In the genomic region with DNA sequence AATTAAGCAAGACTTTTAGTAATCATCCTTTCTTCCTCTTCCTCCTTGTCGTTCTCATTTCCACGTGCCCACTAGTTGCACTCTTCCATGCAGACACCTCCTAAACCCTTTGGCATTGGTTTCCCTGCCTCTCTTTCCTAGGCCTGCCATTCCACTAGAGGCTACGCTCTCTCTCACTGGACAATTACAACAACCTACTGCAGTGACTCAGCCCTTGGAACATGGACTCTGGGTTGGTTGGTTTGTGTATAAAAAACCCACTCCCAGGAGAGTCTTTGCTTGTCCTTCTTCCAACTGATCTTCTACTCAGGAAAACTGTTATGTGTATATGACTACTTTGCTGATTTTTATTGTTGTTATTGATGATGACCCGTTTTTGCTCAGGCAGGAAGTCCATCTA, we compare ENCODE assay signal across 21 cellular contexts.
DNase-seq lines count a peak whose midpoint lies in the region; ATAC-seq and TF ChIP-seq lines count a peak whose summit lies in the region.
"Had no signal": no experiment of that assay in that cellular context is flagged by ENCODE, and none has a peak within 500 bp of the region (broad histone marks: within the 10 kb centered on the region; RNA-seq: fewer than 3 reads in every experiment).

No MANE protein-coding gene starts in this region.

- H3K79me2 ChIP-seq in OCI-LY7 (ENCODE audit: insufficient read depth, low read depth, low read length): no peaks in the 10 kb centered on the region

- H3K9me3 ChIP-seq in neutrophil: no peaks in the 10 kb centered on the region
- no peaks in the 10 kb centered on the region for H3K9me3 ChIP-seq in aorta (ENCODE audit: control insufficient read depth, low read length)
- H3K9me3 ChIP-seq in OCI-LY7 (ENCODE audit: low read length): no peaks in the 10 kb centered on the region
- H3K9me3 ChIP-seq: right lobe of liver had no signal

- POLR2A ChIA-PET in OCI-LY7 (lab: Charles Lee): no interaction called here

- 34 to 52% methylated on average over 4 of the region's 4 CpGs for WGBS in aorta, 2 donors

- peak; percentile 56 for ATAC-seq in Right ventricle myocardium inferior
- peak; percentile 58 for ATAC-seq in Right ventricle myocardium superior (ENCODE audit: poor library complexity)
- peak; percentile 75 for ATAC-seq in aorta (ENCODE audit: low FRiP score)
- ATAC-seq in HG03442 (IDR thresholded peaks at IDR 0.05; ENCODE audit: unreplicated experiment): no peak
- ATAC-seq: activated CD8-positive, alpha-beta T cell treated with anti-CD3 and anti-CD28 coated beads for 36 hours; activated T-cell treated with anti-CD3 and anti-CD28 coated beads, Interleukin-2, amount 50 U/mL, for 4 hours; stimulated activated effector memory CD8-positive, alpha-beta T cell treated with anti-CD3 and anti-CD28 coated beads, Interleukin-12 subunit alpha, Interleukin-12 subunit beta, amount 100 ng/mL, for 72 hours had no signal

- no peak overlapping the region for H3K4me3 ChIP-seq in neutrophil (ENCODE audit: low read depth in 1 of 2, low read length in 1 of 2)
- H3K4me3 ChIP-seq in aorta (ENCODE audit: low read length in 2 of 2): no peak overlapping the region
- no peak overlapping the region for H3K4me3 ChIP-seq in OCI-LY7 (ENCODE audit: low read depth, low read length, poor library complexity, severe bottlenecking)
- H3K4me3 ChIP-seq: right lobe of liver had no signal

- CTCF ChIA-PET in OCI-LY7 (lab: Charles Lee; ENCODE audit: unreplicated experiment): no interaction called here

- intact Hi-C loops in Right ventricle myocardium inferior (cut with DNase I): no loop called here
- intact Hi-C loops in cardiac septum (cut with DNase I): loop anchor here (10.0 kb wide), 1 partner anchor 353 kb away; no protein-coding TSS in a partner anchor
- intact Hi-C loops in Right ventricle myocardium superior (cut with DNase I): no loop called here
- intact Hi-C loops in aorta (cut with DNase I): loop anchor here in 1 of 2 donors (10.0 kb wide), 1 partner anchor 133 kb away; no protein-coding TSS in a partner anchor
- intact Hi-C loops in OCI-LY7 (cut with micrococcal nuclease; ENCODE audit: unreplicated experiment): loop anchor here (10.0 kb wide), 1 partner anchor 193 kb away; no protein-coding TSS in a partner anchor

- BruUV-seq in OCI-LY7 (replicated peaks; lab: Mats Ljungman, UMichigan): no TSS peak

- DNase-seq in Right ventricle myocardium inferior (ENCODE audit: missing footprints): no peak
- DNase-seq in cardiac septum (ENCODE audit: low spot score): no peak
- DNase-seq in Right ventricle myocardium superior: no peak
- no peak for DNase-seq in aorta
- DNase-seq in OCI-LY7 (ENCODE audit: low spot score): no peak
- no peak for DNase-seq in Ammon's horn (ENCODE audit: low spot score)
- DNase-seq: activated CD8-positive, alpha-beta T cell treated with anti-CD3 and anti-CD28 coated beads for 36 hours; activated naive CD4-positive, alpha-beta T cell treated with Interleukin-2 at 50 U/mL for 16 hours; activated T-cell treated with anti-CD3 and anti-CD28 coated beads, Interleukin-2, amount 50 U/mL, for 4 hours; amniotic stem cell; central memory CD4-positive, alpha-beta T cell; effector CD4-positive, alpha-beta T cell; glutamatergic neuron; NCI-H187; occipital lobe; right lobe of liver; T1000 had no signal

- H3K4me1 ChIP-seq in neutrophil (ENCODE audit: control insufficient read depth in 1 of 2, insufficient read depth in 1 of 2, low read depth in 1 of 2, low read length in 1 of 2) (peaks cover 39 to 45% of the 10 kb centered on the region in 2 experiments), aorta (ENCODE audit: control insufficient read depth in 1 of 2, insufficient read depth in 2 of 2, low read length in 2 of 2) (peaks cover 0 to 6% of the 10 kb centered on the region in 2 donors), OCI-LY7 (ENCODE audit: insufficient read depth, low read length, poor library complexity, severe bottlenecking) (no peaks in the 10 kb centered on the region)
- H3K4me1 ChIP-seq: right lobe of liver had no signal

- H3K4me2 ChIP-seq in OCI-LY7 (ENCODE audit: low read length): no peak overlapping the region

- H3K27me3 ChIP-seq in neutrophil (no peaks in the 10 kb centered on the region), aorta (ENCODE audit: control insufficient read depth in 1 of 2, insufficient read depth in 2 of 2, low read length in 1 of 2) (no peaks in the 10 kb centered on the region)
- H3K27me3 ChIP-seq: right lobe of liver had no signal

- peak overlapping the region; percentile 72 for H3K27ac ChIP-seq in neutrophil
- no peak overlapping the region for H3K27ac ChIP-seq in aorta (ENCODE audit: low read depth in 1 of 2, low read length in 2 of 2)
- no peak overlapping the region for H3K27ac ChIP-seq in OCI-LY7 (ENCODE audit: low read depth, low read length, poor library complexity, severe bottlenecking)
- H3K27ac ChIP-seq: RWPE1 had no signal

- H4K20me1 ChIP-seq in OCI-LY7 (ENCODE audit: insufficient read depth, low read length): no peaks in the 10 kb centered on the region

- no peaks in the 10 kb centered on the region for H3K36me3 ChIP-seq in neutrophil
- H3K36me3 ChIP-seq in aorta (ENCODE audit: control insufficient read depth in 1 of 2, insufficient read depth in 2 of 2, low read length in 1 of 2): no peaks in the 10 kb centered on the region
- H3K36me3 ChIP-seq in OCI-LY7 (ENCODE audit: insufficient read depth, low read length): no peaks in the 10 kb centered on the region
- H3K36me3 ChIP-seq: right lobe of liver had no signal

- TF ChIP-seq CTCF in neutrophil (IDR thresholded peaks at IDR 0.05) (no peak), OCI-LY7 (conservative IDR thresholded peaks at IDR 0.05; ENCODE audit: low read length) (no peak)

- H2AFZ ChIP-seq in OCI-LY7 (ENCODE audit: low read length): no peak overlapping the region

- no peaks in the 10 kb centered on the region for H3K9me2 ChIP-seq in OCI-LY7 (ENCODE audit: insufficient read depth, low read length)

Comparison
In these comparisons a context has a peak if more than half of its experiments do, and no peak if none do; other contexts are left out.
1. intact Hi-C loops: an anchor here in cardiac septum (10.0 kb wide) and OCI-LY7 (10.0 kb wide); none called in Right ventricle myocardium inferior and Right ventricle myocardium superior.